27 cellular contexts compared by ENCODE assay signal in the genomic region with DNA sequence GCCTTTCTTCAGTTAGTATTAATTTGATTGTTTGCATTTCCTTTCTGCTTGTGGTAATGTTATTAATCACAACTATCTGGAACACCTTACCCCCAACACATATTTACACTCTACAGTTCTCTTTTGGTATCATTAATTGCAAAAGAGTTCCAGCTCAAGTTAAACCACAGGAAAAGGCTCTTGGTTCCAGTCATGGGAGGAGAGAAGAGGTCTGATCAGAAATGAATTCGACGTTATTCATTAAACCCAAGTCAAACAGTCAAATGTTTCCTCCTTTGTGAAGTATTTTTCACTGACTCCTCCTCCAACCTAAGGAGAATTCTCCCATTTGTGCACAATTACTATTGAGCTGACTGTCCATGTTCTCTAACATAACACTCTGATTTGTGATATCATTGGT.
"Had no signal": no experiment of that assay in that cellular context is flagged by ENCODE, and none has a peak within 500 bp of the region (broad histone marks: within the 10 kb centered on the region; RNA-seq: fewer than 3 reads in every experiment).

No MANE protein-coding gene starts in this region.

- H3K4me1 ChIP-seq: SJCRH30 had no signal

- ATAC-seq: activated CD8-positive, alpha-beta memory T cell treated with anti-CD3 and anti-CD28 coated beads, Interleukin-2, amount 10 ng/mL, durations not matched to agents 7 days and 5 days; activated naive CD8-positive, alpha-beta T cell treated with anti-CD3 and anti-CD28 coated beads, Interleukin-2, amount 50 U/mL, for 24 hours; Panc1 had no signal

- H3K27ac ChIP-seq: brain microvascular endothelial cell, SJCRH30, SK-N-MC, WERI-Rb-1 had no signal

- H3K4me3 ChIP-seq: SJCRH30, SK-N-MC had no signal

- DNase-seq: activated CD4-positive, alpha-beta memory T cell treated with anti-CD3 and anti-CD28 coated beads, Interleukin-2, amount 10 ng/mL, durations not matched to agents 7 days and 5 days; activated CD4-positive, alpha-beta T cell treated with anti-CD3 and anti-CD28 coated beads for 1 hour; activated CD4-positive, alpha-beta T cell treated with anti-CD3 and anti-CD28 coated beads for 48 hours; activated CD4-positive, CD25-positive, alpha-beta regulatory T cell; activated CD8-positive, alpha-beta memory T cell treated with anti-CD3 and anti-CD28 coated beads for 24 hours; activated CD8-positive, alpha-beta memory T cell treated with anti-CD3 and anti-CD28 coated beads, Interleukin-2, amount 10 ng/mL, durations not matched to agents 7 days and 5 days; activated CD8-positive, alpha-beta memory T cell treated with anti-CD3 and anti-CD28 coated beads, Interleukin-2, amount 50 U/mL, for 48 hours; activated effector memory CD4-positive, alpha-beta T cell treated with Interleukin-2 at 50 U/mL for 16 hours; activated naive CD4-positive, alpha-beta T cell treated with anti-CD3 and anti-CD28 coated beads, Interleukin-2, amount 10 ng/mL, durations not matched to agents 7 days and 5 days; activated naive CD8-positive, alpha-beta T cell treated with anti-CD3 and anti-CD28 coated beads, Interleukin-2, amount 50 U/mL, for 24 hours; activated T-cell treated with anti-CD3 and anti-CD28 coated beads, Interleukin-2, amount 50 U/mL, for 48 hours; anterior cingulate cortex; brain microvascular endothelial cell; MM.1S; MV-4-11; NCI-H1092; NCI-H1436 treated with DMSO at 0.1 percent for 48 hours; NCI-H1694 treated with DMSO at 0.1 percent for 48 hours; NCI-H2029; NCI-H345; NCI-H524 treated with DMSO at 0.1 percent for 48 hours; SHP77; SJCRH30; T1000; WERI-Rb-1 had no signal

- H3K27me3 ChIP-seq: brain microvascular endothelial cell, SJCRH30 had no signal

- H3K36me3 ChIP-seq: brain microvascular endothelial cell, SJCRH30, WERI-Rb-1 had no signal

- H3K9me3 ChIP-seq: SJCRH30 had no signal
